Comparison of ENCODE assay signal across 13 cellular contexts in genomic region chr7:55078465-55079372, GRCh38. TPM values are rescaled to one million over a fixed set of nuclear protein-coding genes. Genes with fewer than 3 reads are reported as not detected.
DNase-seq lines count a peak whose midpoint lies in the region; ATAC-seq, FAIRE-seq and TF ChIP-seq lines count a peak whose summit lies in the region.
"Had no signal": no experiment of that assay in that cellular context is flagged by ENCODE, and none has a peak within 500 bp of the region (broad histone marks: within the 10 kb centered on the region; RNA-seq: fewer than 3 reads in every experiment).

No MANE protein-coding gene starts in this region.

- peak; percentile 88 for DNase-seq in H7
- no peak for DNase-seq in RWPE2 (ENCODE audit: low spot score)
- DNase-seq in left kidney (ENCODE audit: low read depth, low spot score): peak; percentile 64
- no peak for DNase-seq in amniotic stem cell (lab: John Stamatoyannopoulos, UW)
- DNase-seq in pancreas: no peak
- DNase-seq: activated CD4-positive, alpha-beta T cell treated with anti-CD3 and anti-CD28 coated beads for 48 hours; activated gamma-delta T cell; NCI-H526 treated with DMSO at 0.1 percent for 48 hours had no signal

- no peaks in the 10 kb centered on the region for H3K9me3 ChIP-seq in RWPE2 (ENCODE audit: severe bottlenecking)
- no peaks in the 10 kb centered on the region for H3K9me3 ChIP-seq in skeletal muscle satellite cell (replicated peaks; ENCODE audit: low read length)
- no peaks in the 10 kb centered on the region for H3K9me3 ChIP-seq in pancreas
- H3K9me3 ChIP-seq: right atrium auricular region had no signal

- TF ChIP-seq CTCF in RWPE2 (IDR thresholded peaks at IDR 0.05; ENCODE audit: poor library complexity, severe bottlenecking) (no peak), pancreas (IDR thresholded peaks at IDR 0.05) (no peak)

- H3K27ac ChIP-seq in RWPE2 (ENCODE audit: poor library complexity, severe bottlenecking) (peak overlapping the region; percentile 96), pancreas (no peak overlapping the region)
- H3K27ac ChIP-seq: right atrium auricular region had no signal

- peak overlapping the region; percentile 22 for H3K4me2 ChIP-seq in skeletal muscle satellite cell (ENCODE audit: low read length)

- H3K36me3 ChIP-seq in H7 (replicated peaks; ENCODE audit: control insufficient read depth, insufficient read depth, low read length) (no peaks in the 10 kb centered on the region), RWPE2 (ENCODE audit: low read depth) (peaks cover 90% of the 10 kb centered on the region), skeletal muscle satellite cell (ENCODE audit: insufficient read depth, low read length) (peaks cover 12% of the 10 kb centered on the region), pancreas (no peaks in the 10 kb centered on the region)
- H3K36me3 ChIP-seq: right atrium auricular region had no signal

- H3K4me3 ChIP-seq in H7 (ENCODE audit: insufficient read depth, low read depth, low read length) (no peak overlapping the region), RWPE2 (ENCODE audit: severe bottlenecking) (no peak overlapping the region), skeletal muscle satellite cell (ENCODE audit: low read length) (no peak overlapping the region), pancreas (no peak overlapping the region)
- H3K4me3 ChIP-seq: right atrium auricular region had no signal

- H3K4me1 ChIP-seq in RWPE2 (ENCODE audit: insufficient read depth, poor library complexity, severe bottlenecking) (peaks cover 44% of the 10 kb centered on the region), skeletal muscle satellite cell (ENCODE audit: control insufficient read depth, insufficient read depth, low read length) (peaks cover 84% of the 10 kb centered on the region), pancreas (peaks cover 20 to 57% (median 56%) of the 10 kb centered on the region in 3 donors)

- intact Hi-C loops in pancreas (cut with DNase I): loop anchor here in 1 of 3 donors (10.0 kb wide), 1 partner anchor 54 kb away; no protein-coding TSS in a partner anchor

- WGBS in pancreas, 2 donors: 87 to 88% methylated on average over 42 of the region's 42 CpGs

- peak overlapping the region; percentile 40 for H3K9ac ChIP-seq in skeletal muscle satellite cell (ENCODE audit: low read depth, low read length)

- no peak for FAIRE-seq in pancreas (lab: Jason Lieb, UNC)
- FAIRE-seq: GM19239 had no signal

- no peaks in the 10 kb centered on the region for H3K27me3 ChIP-seq in H7 (ENCODE audit: control insufficient read depth, insufficient read depth, low read length)
- H3K27me3 ChIP-seq in RWPE2 (ENCODE audit: insufficient read depth, poor library complexity, severe bottlenecking): no peaks in the 10 kb centered on the region
- no peaks in the 10 kb centered on the region for H3K27me3 ChIP-seq in skeletal muscle satellite cell (ENCODE audit: control insufficient read depth, insufficient read depth, low read length)
- no peaks in the 10 kb centered on the region for H3K27me3 ChIP-seq in pancreas
- H3K27me3 ChIP-seq: right atrium auricular region had no signal

- ATAC-seq in RWPE2 (ENCODE audit: low read depth) (peak; percentile 30), GM21528 (IDR thresholded peaks at IDR 0.05; ENCODE audit: low FRiP score, unreplicated experiment) (no peak), pancreas (no peak), GM21360 (IDR thresholded peaks at IDR 0.05; ENCODE audit: unreplicated experiment) (no peak)

RNA-seq across cellular contexts. Expression of gene EGFR, which starts 59.9 kb away (rescaled TPM):
- 3.1 and 6.3 TPM in 2 replicates for total RNA-seq in H7 (2014; rRNA removed; shearing (Covaris generic))
- total RNA-seq in skeletal muscle satellite cell (2012; rRNA removed): 89.1 and 114 TPM in 2 replicates
- total RNA-seq in pancreas: 10 to 100 TPM; 25.6 to 38.8 (median 34.8) TPM
- 1 to 10 TPM; 5.5 to 6.5 TPM for polyA plus RNA-seq in pancreas

Comparison
In these comparisons a context has a peak if more than half of its experiments do, and no peak if none do; other contexts are left out.
1. DNase-seq: peak in H7 (single experiment) and left kidney (single experiment); none in RWPE2 (single experiment), amniotic stem cell (single experiment) and pancreas (0 of 6).